Comparison of ENCODE assay signal across 18 cellular contexts in the genomic region with DNA sequence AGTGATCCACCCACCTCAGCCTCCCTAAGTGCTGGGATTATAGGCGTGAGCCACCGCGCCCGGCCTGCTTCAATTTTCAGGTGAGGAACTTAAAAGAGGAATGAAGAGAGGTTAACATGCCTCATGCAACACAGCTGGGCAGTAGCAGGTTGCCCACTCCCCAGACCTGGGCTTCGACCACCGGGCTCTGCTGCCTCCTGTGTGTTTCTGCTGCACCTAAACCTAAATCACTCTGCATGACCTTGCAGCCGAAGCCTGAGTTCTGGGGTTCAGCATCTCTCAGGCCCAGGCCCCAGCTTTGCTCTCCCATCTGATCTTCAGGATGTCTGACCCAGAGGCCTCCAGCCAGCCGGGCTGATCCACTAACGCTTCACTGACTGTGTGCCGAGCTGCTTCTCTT.
"Had no signal": no experiment of that assay in that cellular context is flagged by ENCODE, and none has a peak within 500 bp of the region (broad histone marks: within the 10 kb centered on the region; RNA-seq: fewer than 3 reads in every experiment).

No MANE protein-coding gene starts in this region.

- H3K9me3 ChIP-seq: adrenal gland, left ventricle myocardium inferior, sigmoid colon, thoracic aorta had no signal

- H3K36me3 ChIP-seq: adrenal gland, cardiac muscle cell, left ventricle myocardium inferior, sigmoid colon, thoracic aorta had no signal

- H3K27me3 ChIP-seq: adrenal gland, cardiac muscle cell, sigmoid colon had no signal

- H3K4me1 Mint-ChIP-seq: nephron had no signal

- H3K27ac ChIP-seq: adrenal gland, cardiac muscle cell, left ventricle myocardium inferior, sigmoid colon, thoracic aorta had no signal

- H3K9me3 Mint-ChIP-seq: activated CD4-positive, alpha-beta T cell treated with anti-CD3 and anti-CD28 coated beads, Interleukin-2, amount 10 ng/mL, durations not matched to agents 7 days and 5 days; activated T-helper 2 cell treated with anti-CD3 and anti-CD28 coated beads, Interferon-gamma antibody, Interleukin-2, Interleukin-4, amounts not matched to agents 10 μg/mL and 5 μg/mL and 100 μg/mL, durations not matched to agents 14 hours and 24 hours and 36 hours; nephron had no signal

- H3K4me1 ChIP-seq: adrenal gland, sigmoid colon had no signal

- DNase-seq: activated CD4-positive, alpha-beta T cell treated with anti-CD3 and anti-CD28 coated beads, Interleukin-2, amount 10 ng/mL, durations not matched to agents 7 days and 5 days; activated CD8-positive, alpha-beta memory T cell treated with anti-CD3 and anti-CD28 coated beads for 24 hours; activated naive CD4-positive, alpha-beta T cell treated with anti-CD3 and anti-CD28 coated beads, Interleukin-2, amount 50 U/mL, for 16 hours; activated T-cell treated with anti-CD3 and anti-CD28 coated beads for 4 hours; cortex of kidney; effector CD8-positive, alpha-beta T cell; foreskin fibroblast; glutamatergic neuron; hypothalamus; left ventricle myocardium inferior; mesenchymal stem cell; stimulated activated CD4-positive, alpha-beta T cell treated with anti-CD3 and anti-CD28 coated beads, Interleukin-1b, Interleukin-23, amount 100 ng/mL, for 48 hours had no signal

- H3K4me3 Mint-ChIP-seq: activated CD4-positive, alpha-beta T cell treated with anti-CD3 and anti-CD28 coated beads, Interleukin-2, amount 10 ng/mL, durations not matched to agents 7 days and 5 days; nephron had no signal

- H3K27ac Mint-ChIP-seq: activated T-helper 2 cell treated with anti-CD3 and anti-CD28 coated beads, Interferon-gamma antibody, Interleukin-2, Interleukin-4, amounts not matched to agents 10 μg/mL and 5 μg/mL and 100 μg/mL, durations not matched to agents 14 hours and 24 hours and 36 hours; nephron had no signal

- H3K4me3 ChIP-seq: adrenal gland, cardiac muscle cell, left ventricle myocardium inferior, sigmoid colon, thoracic aorta had no signal
